In the genomic region with DNA sequence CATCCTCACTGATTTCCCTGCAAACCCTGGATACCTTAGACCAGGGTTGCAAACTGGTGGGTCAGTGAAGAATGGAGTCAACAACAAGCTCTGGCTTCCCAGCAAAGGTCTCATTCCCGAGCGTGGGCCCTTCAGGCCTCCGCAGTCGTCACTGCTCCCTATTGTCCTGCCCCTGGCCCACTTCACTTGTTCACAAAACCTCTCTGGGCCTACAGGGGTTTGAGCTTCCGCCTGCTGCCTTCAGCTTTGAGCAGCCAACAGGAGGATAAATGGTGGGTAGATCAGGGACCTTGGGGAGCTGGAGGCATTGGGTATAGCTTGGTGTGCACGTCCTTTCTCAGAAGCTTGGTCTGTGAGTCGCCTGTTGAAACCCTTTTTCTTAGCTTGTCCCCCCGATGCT, we compare ENCODE assay signal across 19 cellular contexts.
A peak's percentile ranks its signal among the peaks of the same experiment; 100 is the strongest.
DNase-seq lines count a peak whose midpoint lies in the region; ATAC-seq and TF ChIP-seq lines count a peak whose summit lies in the region.
"Had no signal": no experiment of that assay in that cellular context is flagged by ENCODE, and none has a peak within 500 bp of the region (broad histone marks: within the 10 kb centered on the region; RNA-seq: fewer than 3 reads in every experiment).

No MANE protein-coding gene starts in this region.

- H3K4me1 ChIP-seq in upper lobe of right lung: no peaks in the 10 kb centered on the region
- H3K4me1 ChIP-seq: A549, BE2C, HAP-1 had no signal

- DNase-seq in WERI-Rb-1 (no peak), dorsolateral prefrontal cortex (peak in 1 of 10 donors; percentile 18), posterior vena cava (ENCODE audit: low spot score) (peak; percentile 23), upper lobe of right lung (peak; percentile 21), GM13977 (ENCODE audit: low spot score) (no peak)
- DNase-seq: AML-193; CD8-positive, alpha-beta memory T cell; DMS 273 treated with DMSO at 0.1 percent for 48 hours; DMS79; EL; GDM1; GOT3 had no signal

- H3K9me3 ChIP-seq in WERI-Rb-1 (ENCODE audit: severe bottlenecking): no peaks in the 10 kb centered on the region
- H3K9me3 ChIP-seq in upper lobe of right lung: no peaks in the 10 kb centered on the region
- H3K9me3 ChIP-seq: A549; BE2C; BLaER1 treated with 17β-estradiol and CSF1 and Interleukin-3, amounts not matched to agents 10 nM and 100 nM; HAP-1 had no signal

- ATAC-seq in upper lobe of right lung (no peak), HG02938 (IDR thresholded peaks at IDR 0.05; ENCODE audit: unreplicated experiment) (no peak), HG03097 (IDR thresholded peaks at IDR 0.05; ENCODE audit: low FRiP score, unreplicated experiment) (no peak)
- ATAC-seq: GM12878 had no signal

- H3K27ac ChIP-seq in WERI-Rb-1 (peak overlapping the region; percentile 45), dorsolateral prefrontal cortex (peak overlapping the region in 30 of 59 donors; percentile 7 to 100 (median 46)), upper lobe of right lung (no peak overlapping the region)
- H3K27ac ChIP-seq: A549; BLaER1 treated with 17β-estradiol and CSF1 and Interleukin-3, amounts not matched to agents 10 nM and 100 nM had no signal

- H3K36me3 ChIP-seq in WERI-Rb-1 (peaks cover 5% of the 10 kb centered on the region; the same call in 1 of the 2 replicates), upper lobe of right lung (peaks cover 15% of the 10 kb centered on the region)
- H3K36me3 ChIP-seq: BE2C, HAP-1 had no signal

- intact Hi-C loops in dorsolateral prefrontal cortex (cut with DNase I): no loop called here
- intact Hi-C loops in posterior vena cava (cut with DNase I): no loop called here
- intact Hi-C loops in upper lobe of right lung (cut with DNase I): no loop called here

- H3K27me3 ChIP-seq in WERI-Rb-1 (ENCODE audit: insufficient read depth, low read depth, severe bottlenecking) (no peaks in the 10 kb centered on the region), dorsolateral prefrontal cortex (no peaks in the 10 kb centered on the region), upper lobe of right lung (no peaks in the 10 kb centered on the region)
- H3K27me3 ChIP-seq: BE2C; BLaER1 treated with 17β-estradiol and CSF1 and Interleukin-3, amounts not matched to agents 10 nM and 100 nM had no signal

- in situ Hi-C loops in GM13977 (cut with MboI; ENCODE audit: low pct_unique_long_range_greater_than_20kb, low sequenced_read_pairs, unreplicated experiment): no loop called here

- H3K4me3 ChIP-seq in WERI-Rb-1 (ENCODE audit: low read depth, low read length): no peak overlapping the region
- no peak overlapping the region for H3K4me3 ChIP-seq in dorsolateral prefrontal cortex
- H3K4me3 ChIP-seq in upper lobe of right lung: no peak overlapping the region
- H3K4me3 ChIP-seq: A549; BLaER1 treated with 17β-estradiol and CSF1 and Interleukin-3, amounts not matched to agents 10 nM and 100 nM; GM12878; HAP-1 had no signal

- TF ChIP-seq CTCF in WERI-Rb-1 (IDR thresholded peaks at IDR 0.05; ENCODE audit: low read depth, low read length): no peak
- TF ChIP-seq CTCF in dorsolateral prefrontal cortex (IDR thresholded peaks at IDR 0.05 in 54 of 56, conservative IDR thresholded peaks at IDR 0.05 in 2 of 56; ENCODE audit: low read depth in 1 of 56, partially characterized antibody in 56 of 56): no peak
- TF ChIP-seq CTCF in upper lobe of right lung (IDR thresholded peaks at IDR 0.05): no peak
- TF ChIP-seq CTCF in GM13977 (IDR thresholded peaks at IDR 0.05; ENCODE audit: extremely low read depth, insufficient read depth, missing control alignments): no peak

Comparison
In these comparisons a context has a peak if more than half of its experiments do, and no peak if none do; other contexts are left out.
1. DNase-seq: peak in posterior vena cava (single experiment) and upper lobe of right lung (single experiment); none in WERI-Rb-1 (single experiment) and GM13977 (single experiment).